In the genomic region with DNA sequence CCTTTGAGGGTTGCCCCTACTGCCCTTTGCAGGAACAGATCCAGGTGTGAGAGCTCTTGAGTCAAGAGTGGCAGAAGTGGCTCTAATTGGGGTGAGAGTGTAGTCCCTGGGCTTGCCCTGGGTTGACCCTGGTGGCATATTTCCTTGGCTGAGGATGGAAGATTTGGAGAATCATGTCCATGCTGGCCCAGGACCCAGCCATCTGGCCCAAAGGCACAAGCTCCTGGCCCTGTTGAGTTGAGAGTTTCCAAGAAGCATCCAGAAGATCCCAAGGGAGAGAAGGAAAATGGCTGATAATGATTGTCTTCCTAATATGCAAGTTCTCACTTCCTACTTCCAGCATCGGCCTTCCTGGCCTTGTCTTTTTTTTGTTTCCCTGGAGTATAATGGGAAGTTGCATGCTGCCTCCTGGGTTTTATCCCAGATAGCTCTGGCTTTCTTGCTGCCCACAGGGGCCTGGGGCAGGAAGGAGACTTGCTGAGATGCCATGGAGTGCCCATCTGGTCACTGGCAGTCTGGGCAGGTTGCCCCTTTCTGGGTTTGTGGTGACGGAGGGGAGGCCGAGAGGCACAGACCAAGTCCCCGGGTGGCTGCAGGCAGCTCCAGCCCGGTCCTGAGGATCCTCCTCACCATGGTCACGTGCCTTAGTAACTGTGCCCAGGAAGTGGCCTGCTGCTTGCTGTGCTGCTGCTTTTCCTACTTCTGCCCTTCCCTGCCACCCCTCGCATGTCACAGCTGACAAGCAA, we compare ENCODE assay signal across 9 cellular contexts. TPM values are rescaled to one million over a fixed set of nuclear protein-coding genes. Genes with fewer than 3 reads are reported as not detected.
DNase-seq lines count a peak whose midpoint lies in the region; ATAC-seq and TF ChIP-seq lines count a peak whose summit lies in the region.
"Had no signal": no experiment of that assay in that cellular context is flagged by ENCODE, and none has a peak within 500 bp of the region (broad histone marks: within the 10 kb centered on the region; RNA-seq: fewer than 3 reads in every experiment).

No MANE protein-coding gene starts in this region.

- no peaks in the 10 kb centered on the region for H3K9me3 Mint-ChIP-seq in activated naive CD4-positive, alpha-beta T cell treated with anti-CD3 and anti-CD28 coated beads, Interleukin-2, amount 10 ng/mL, durations not matched to agents 7 days and 5 days
- no peaks in the 10 kb centered on the region for H3K9me3 Mint-ChIP-seq in mesothelial cell of epicardium

- peak overlapping the region; percentile 85 to 89 for H3K27ac ChIP-seq in breast epithelium
- peak overlapping the region; percentile 73 to 87 (median 84) for H3K27ac ChIP-seq in upper lobe of left lung

- no peak overlapping the region for H3K4me3 Mint-ChIP-seq in activated naive CD4-positive, alpha-beta T cell treated with anti-CD3 and anti-CD28 coated beads, Interleukin-2, amount 10 ng/mL, durations not matched to agents 7 days and 5 days
- H3K4me3 Mint-ChIP-seq in mesothelial cell of epicardium, result no peak overlapping the region

- no peaks in the 10 kb centered on the region for H3K27me3 ChIP-seq in breast epithelium
- H3K27me3 ChIP-seq in upper lobe of left lung, result no peaks in the 10 kb centered on the region

- H3K4me1 Mint-ChIP-seq in activated naive CD4-positive, alpha-beta T cell treated with anti-CD3 and anti-CD28 coated beads, Interleukin-2, amount 10 ng/mL, durations not matched to agents 7 days and 5 days, result peaks cover 70% of the 10 kb centered on the region
- peaks cover 59% of the 10 kb centered on the region for H3K4me1 Mint-ChIP-seq in mesothelial cell of epicardium

- no peaks in the 10 kb centered on the region for H3K27me3 Mint-ChIP-seq in activated naive CD4-positive, alpha-beta T cell treated with anti-CD3 and anti-CD28 coated beads, Interleukin-2, amount 10 ng/mL, durations not matched to agents 7 days and 5 days
- H3K27me3 Mint-ChIP-seq in mesothelial cell of epicardium (ENCODE audit: low read depth), result no peaks in the 10 kb centered on the region

- TF ChIP-seq CTCF in breast epithelium (IDR thresholded peaks at IDR 0.05) (no peak), mesothelial cell of epicardium (IDR thresholded peaks at IDR 0.05; ENCODE audit: unreplicated experiment) (no peak), upper lobe of left lung (IDR thresholded peaks at IDR 0.05) (no peak)

- H3K4me3 ChIP-seq in breast epithelium (peak overlapping the region in 1 of 3 donors; percentile 17), upper lobe of left lung (no peak overlapping the region)

- no peak for TF ChIP-seq POLR2A in breast epithelium (IDR thresholded peaks at IDR 0.05)
- no peak for TF ChIP-seq POLR2A in upper lobe of left lung (IDR thresholded peaks at IDR 0.05)

- H3K27ac Mint-ChIP-seq in activated naive CD4-positive, alpha-beta T cell treated with anti-CD3 and anti-CD28 coated beads, Interleukin-2, amount 10 ng/mL, durations not matched to agents 7 days and 5 days, result peak overlapping the region; percentile 60
- H3K27ac Mint-ChIP-seq in mesothelial cell of epicardium, result peak overlapping the region; percentile 98

- H3K36me3 ChIP-seq in breast epithelium (no peaks in the 10 kb centered on the region), upper lobe of left lung (peaks cover 10 to 67% (median 22%) of the 10 kb centered on the region in 4 donors)

- DNase-seq in activated naive CD4-positive, alpha-beta T cell treated with anti-CD3 and anti-CD28 coated beads, Interleukin-2, amount 10 ng/mL, durations not matched to agents 7 days and 5 days, result no peak
- no peak for DNase-seq in activated naive CD4-positive, alpha-beta T cell (lab: John Stamatoyannopoulos, UW)
- DNase-seq in breast epithelium (ENCODE audit: low spot score in 2 of 2) (peak in 1 of 2 donors; percentile 35), mesothelial cell of epicardium (ENCODE audit: low spot score in 2 of 2, unreplicated experiment in 2 of 2) (no peak), upper lobe of left lung (peak; percentile 42 to 77), NCI-H82 (lab: John Stamatoyannopoulos, UW) (no peak), AG08395 (ENCODE audit: low spot score) (no peak), glomerular visceral epithelial cell (ENCODE audit: extremely low spot score) (no peak)
- DNase-seq: activated naive CD4-positive, alpha-beta T cell treated with anti-CD3 and anti-CD28 coated beads, Interleukin-2, amount 50 U/mL, for 16 hours had no signal

- CTCF ChIA-PET in activated naive CD4-positive, alpha-beta T cell treated with anti-CD3 and anti-CD28 coated beads, Interleukin-2, amount 10 ng/mL, durations not matched to agents 7 days and 5 days (lab: Charles Lee), result interaction anchor here (1.2 to 1.6 kb wide), 3 partner anchors 63 to 108 kb away, joined by 3 to 5 read pairs (median 3); no protein-coding TSS in a partner anchor

- peaks cover 16 to 30% of the 10 kb centered on the region in 2 donors for H3K4me1 ChIP-seq in breast epithelium
- peaks cover 54 to 83% (median 64%) of the 10 kb centered on the region in 4 donors for H3K4me1 ChIP-seq in upper lobe of left lung

- peaks cover 70% of the 10 kb centered on the region for H3K36me3 Mint-ChIP-seq in activated naive CD4-positive, alpha-beta T cell treated with anti-CD3 and anti-CD28 coated beads, Interleukin-2, amount 10 ng/mL, durations not matched to agents 7 days and 5 days
- H3K36me3 Mint-ChIP-seq in mesothelial cell of epicardium, result peaks cover 2% of the 10 kb centered on the region

- TF ChIP-seq EP300 in upper lobe of left lung (IDR thresholded peaks at IDR 0.05), result peak in 1 of 4 donors; percentile 36

- 28 to 45% methylated on average over 1 to 7 of the region's 7 CpGs for WGBS in upper lobe of left lung, 2 donors

- intact Hi-C loops in breast epithelium (cut with DNase I; ENCODE audit: low total_unique reads), result no loop called here

- no peaks in the 10 kb centered on the region for H3K9me3 ChIP-seq in breast epithelium
- no peaks in the 10 kb centered on the region for H3K9me3 ChIP-seq in upper lobe of left lung

- ATAC-seq in upper lobe of left lung (ENCODE audit: low FRiP score in 2 of 2), result peak; percentile 2 to 14

RNA-seq across cellular contexts. Expression of a gene that starts 55.3 kb away (rescaled TPM):
- total RNA-seq in breast epithelium, result 100 to 1,000 TPM; 411 to 543 (median 424) TPM
- total RNA-seq in mesothelial cell of epicardium, result 533 to 567 TPM (median 547 TPM) in 3 replicates
- total RNA-seq in upper lobe of left lung, result 1,000 to 10,000 TPM in 1 of 6 donors, 100 to 1,000 TPM in 5; 238 to 1,033 (median 288) TPM

Comparison
In these comparisons a context has a peak if more than half of its experiments do, and no peak if none do; other contexts are left out.
1. DNase-seq: peak in upper lobe of left lung (2 of 2); none in activated naive CD4-positive, alpha-beta T cell treated with anti-CD3 and anti-CD28 coated beads, Interleukin-2, amount 10 ng/mL, durations not matched to agents 7 days and 5 days (single experiment), activated naive CD4-positive, alpha-beta T cell (0 of 4), mesothelial cell of epicardium (0 of 2), NCI-H82 (single experiment), AG08395 (single experiment) and glomerular visceral epithelial cell (single experiment).